ENCODE assay signal across 17 cellular contexts in the genomic region with DNA sequence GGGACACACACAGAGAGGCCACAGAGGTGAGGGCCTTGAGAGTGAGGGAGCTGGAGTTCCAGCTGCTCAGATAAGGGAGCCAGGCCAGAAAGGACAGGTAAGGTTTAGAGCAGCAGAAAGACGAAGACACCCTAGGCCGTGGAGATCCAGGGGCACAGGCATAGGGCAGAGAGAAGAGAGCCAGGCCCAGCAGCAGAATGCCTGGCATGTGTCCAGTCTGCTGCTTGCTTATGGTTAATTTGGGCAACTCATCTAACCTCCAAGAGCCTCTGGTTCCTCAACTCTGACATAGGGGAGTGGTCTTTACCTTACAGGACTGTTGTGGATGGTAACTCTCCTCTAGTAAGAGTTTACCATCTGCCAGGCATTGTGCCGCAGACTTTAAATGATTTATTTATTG. TPM values are rescaled to one million over a fixed set of nuclear protein-coding genes. Genes with fewer than 3 reads are reported as not detected.
DNase-seq lines count a peak whose midpoint lies in the region; ATAC-seq and TF ChIP-seq lines count a peak whose summit lies in the region.
"Had no signal": no experiment of that assay in that cellular context is flagged by ENCODE, and none has a peak within 500 bp of the region (broad histone marks: within the 10 kb centered on the region; RNA-seq: fewer than 3 reads in every experiment).

No MANE protein-coding gene starts in this region.

- DNase-seq in activated CD8-positive, alpha-beta memory T cell treated with anti-CD3 and anti-CD28 coated beads for 24 hours = peak; percentile 51
- no peak for DNase-seq in activated CD8-positive, alpha-beta memory T cell treated with anti-CD3 and anti-CD28 coated beads, Interleukin-2, amount 50 U/mL, for 4 hours
- DNase-seq in CD14-positive monocyte (ENCODE audit: low spot score) (no peak), HCEC 1CT (no peak), glutamatergic neuron (no peak)
- no peak for DNase-seq in naive thymus-derived CD8-positive, alpha-beta T cell
- no peak for DNase-seq in activated T-helper 2 cell treated with anti-CD3 and anti-CD28 coated beads, Interferon-gamma antibody, Interleukin-2, Interleukin-4, amounts not matched to agents 10 μg/mL and 5 μg/mL and 100 μg/mL, durations not matched to agents 14 hours and 24 hours and 36 hours (ENCODE audit: low spot score)
- DNase-seq: activated T-cell treated with anti-CD3 and anti-CD28 coated beads, Interleukin-2, amount 50 U/mL, for 4 hours; DMS 273 treated with DMSO at 0.1 percent for 48 hours; GF-D8; H7; NCI-H510A; stimulated activated CD4-positive, alpha-beta T cell treated with anti-CD3 and anti-CD28 coated beads, Interleukin-12 subunit alpha, Interleukin-12 subunit beta, amount 100 ng/mL, for 4 hours; T-helper 2 cell had no signal

- H3K4me1 Mint-ChIP-seq in CD14-positive monocyte (peaks cover 55% of the 10 kb centered on the region), glutamatergic neuron (ENCODE audit: low read depth, unreplicated experiment) (no peaks in the 10 kb centered on the region)
- peaks cover 88% of the 10 kb centered on the region for H3K4me1 Mint-ChIP-seq in activated naive CD8-positive, alpha-beta T cell (ENCODE audit: low read depth)
- H3K4me1 Mint-ChIP-seq in naive thymus-derived CD8-positive, alpha-beta T cell = peaks cover 54 to 92% (median 88%) of the 10 kb centered on the region in 4 donors
- H3K4me1 Mint-ChIP-seq in activated T-helper 2 cell treated with anti-CD3 and anti-CD28 coated beads, Interferon-gamma antibody, Interleukin-2, Interleukin-4, amounts not matched to agents 10 μg/mL and 5 μg/mL and 100 μg/mL, durations not matched to agents 14 hours and 24 hours and 36 hours (ENCODE audit: low read depth) = peaks cover 62% of the 10 kb centered on the region

- no peak for ATAC-seq in naive thymus-derived CD8-positive, alpha-beta T cell
- ATAC-seq: A549; activated T-cell treated with anti-CD3 and anti-CD28 coated beads, Interleukin-2, amount 50 U/mL, for 4 hours; gastroesophageal sphincter had no signal

- peak overlapping the region in 4 of 7 donors; percentile 3 to 85 (median 61) for H3K27ac Mint-ChIP-seq in CD14-positive monocyte
- peak overlapping the region; percentile 97 for H3K27ac Mint-ChIP-seq in activated naive CD8-positive, alpha-beta T cell
- H3K27ac Mint-ChIP-seq in naive thymus-derived CD8-positive, alpha-beta T cell = peak overlapping the region; percentile 93 to 99 (median 97)
- H3K27ac Mint-ChIP-seq in activated T-helper 2 cell treated with anti-CD3 and anti-CD28 coated beads, Interferon-gamma antibody, Interleukin-2, Interleukin-4, amounts not matched to agents 10 μg/mL and 5 μg/mL and 100 μg/mL, durations not matched to agents 14 hours and 24 hours and 36 hours = no peak overlapping the region
- H3K27ac Mint-ChIP-seq in glutamatergic neuron (ENCODE audit: unreplicated experiment) = no peak overlapping the region

- H3K9me3 Mint-ChIP-seq in CD14-positive monocyte (peaks cover 0 to 3% (median 2%) of the 10 kb centered on the region in 7 donors), glutamatergic neuron (ENCODE audit: unreplicated experiment) (no peaks in the 10 kb centered on the region)
- H3K9me3 Mint-ChIP-seq in activated naive CD8-positive, alpha-beta T cell (ENCODE audit: low read depth) = peaks cover 14% of the 10 kb centered on the region
- H3K9me3 Mint-ChIP-seq in naive thymus-derived CD8-positive, alpha-beta T cell = peaks cover 0 to 9% (median 0%) of the 10 kb centered on the region in 9 donors
- H3K9me3 Mint-ChIP-seq in activated T-helper 2 cell treated with anti-CD3 and anti-CD28 coated beads, Interferon-gamma antibody, Interleukin-2, Interleukin-4, amounts not matched to agents 10 μg/mL and 5 μg/mL and 100 μg/mL, durations not matched to agents 14 hours and 24 hours and 36 hours = peaks cover 11% of the 10 kb centered on the region

- H3K36me3 Mint-ChIP-seq in CD14-positive monocyte (peaks cover 2 to 3% of the 10 kb centered on the region in 2 donors), glutamatergic neuron (ENCODE audit: unreplicated experiment) (no peaks in the 10 kb centered on the region)
- H3K36me3 Mint-ChIP-seq in activated naive CD8-positive, alpha-beta T cell = peaks cover 16% of the 10 kb centered on the region
- peaks cover 0 to 4% (median 0%) of the 10 kb centered on the region in 3 donors for H3K36me3 Mint-ChIP-seq in naive thymus-derived CD8-positive, alpha-beta T cell
- H3K36me3 Mint-ChIP-seq in activated T-helper 2 cell treated with anti-CD3 and anti-CD28 coated beads, Interferon-gamma antibody, Interleukin-2, Interleukin-4, amounts not matched to agents 10 μg/mL and 5 μg/mL and 100 μg/mL, durations not matched to agents 14 hours and 24 hours and 36 hours (ENCODE audit: low read depth) = peaks cover 17% of the 10 kb centered on the region

- intact Hi-C loops in CD14-positive monocyte (cut with micrococcal nuclease) = no loop called here
- intact Hi-C loops in activated T-helper 2 cell treated with anti-CD3 and anti-CD28 coated beads, Interferon-gamma antibody, Interleukin-2, Interleukin-4, amounts not matched to agents 10 μg/mL and 5 μg/mL and 100 μg/mL, durations not matched to agents 14 hours and 24 hours and 36 hours (cut with micrococcal nuclease) = no loop called here

- no peak for TF ChIP-seq CTCF in CD14-positive monocyte (IDR thresholded peaks at IDR 0.05)
- no peak for TF ChIP-seq CTCF in glutamatergic neuron (IDR thresholded peaks at IDR 0.05; ENCODE audit: partially characterized antibody, unreplicated experiment)

- H3K4me3 Mint-ChIP-seq in CD14-positive monocyte (no peak overlapping the region), glutamatergic neuron (ENCODE audit: unreplicated experiment) (no peak overlapping the region)
- no peak overlapping the region for H3K4me3 Mint-ChIP-seq in activated naive CD8-positive, alpha-beta T cell
- H3K4me3 Mint-ChIP-seq in naive thymus-derived CD8-positive, alpha-beta T cell = peak overlapping the region in 7 of 10 donors; percentile 15 to 72 (median 44)
- H3K4me3 Mint-ChIP-seq in activated T-helper 2 cell treated with anti-CD3 and anti-CD28 coated beads, Interferon-gamma antibody, Interleukin-2, Interleukin-4, amounts not matched to agents 10 μg/mL and 5 μg/mL and 100 μg/mL, durations not matched to agents 14 hours and 24 hours and 36 hours (ENCODE audit: low read depth) = no peak overlapping the region
- H3K4me3 Mint-ChIP-seq: activated T-cell treated with anti-CD3 and anti-CD28 coated beads, Interleukin-2, amount 50 U/mL, for 4 hours had no signal

- H3K27me3 Mint-ChIP-seq in CD14-positive monocyte (ENCODE audit: low read depth in 3 of 3) (peaks cover 0 to 10% (median 0%) of the 10 kb centered on the region in 3 donors), glutamatergic neuron (ENCODE audit: unreplicated experiment) (peaks cover 3% of the 10 kb centered on the region)
- H3K27me3 Mint-ChIP-seq in activated naive CD8-positive, alpha-beta T cell = no peaks in the 10 kb centered on the region
- no peaks in the 10 kb centered on the region for H3K27me3 Mint-ChIP-seq in naive thymus-derived CD8-positive, alpha-beta T cell
- H3K27me3 Mint-ChIP-seq in activated T-helper 2 cell treated with anti-CD3 and anti-CD28 coated beads, Interferon-gamma antibody, Interleukin-2, Interleukin-4, amounts not matched to agents 10 μg/mL and 5 μg/mL and 100 μg/mL, durations not matched to agents 14 hours and 24 hours and 36 hours (ENCODE audit: low read depth) = no peaks in the 10 kb centered on the region

- POLR2A ChIA-PET in naive thymus-derived CD8-positive, alpha-beta T cell (lab: Charles Lee) = interaction anchor here (0.8 to 16.6 kb wide), 4 partner anchors 10 to 36 kb away, joined by 3 to 491 read pairs (median 16); a partner anchor contains a TSS

RNA-seq across cellular contexts. Expression of a gene that starts 35.9 kb away (rescaled TPM):
- polyA plus RNA-seq in CD14-positive monocyte = 1 to 10 TPM; 1.5 to 2.5 TPM
- total RNA-seq in naive thymus-derived CD8-positive, alpha-beta T cell = 10 to 100 TPM; 10.8 to 12.8 TPM
- 1 to 10 TPM; 3.8 to 6.9 (median 4.5) TPM for polyA plus RNA-seq in naive thymus-derived CD8-positive, alpha-beta T cell
- total RNA-seq in activated T-helper 2 cell treated with anti-CD3 and anti-CD28 coated beads, Interferon-gamma antibody, Interleukin-2, Interleukin-4, amounts not matched to agents 10 μg/mL and 5 μg/mL and 100 μg/mL, durations not matched to agents 14 hours and 24 hours and 36 hours = 3.3 and 4.5 TPM in 2 replicates
- total RNA-seq in glutamatergic neuron (ENCODE audit: unreplicated experiment) = 3.1 TPM

Comparison
In these comparisons a context has a peak if more than half of its experiments do, and no peak if none do; other contexts are left out.
1. H3K27ac Mint-ChIP-seq: peak in CD14-positive monocyte (4 of 7), activated naive CD8-positive, alpha-beta T cell (single experiment) and naive thymus-derived CD8-positive, alpha-beta T cell (10 of 10); none in activated T-helper 2 cell treated with anti-CD3 and anti-CD28 coated beads, Interferon-gamma antibody, Interleukin-2, Interleukin-4, amounts not matched to agents 10 μg/mL and 5 μg/mL and 100 μg/mL, durations not matched to agents 14 hours and 24 hours and 36 hours (single experiment) and glutamatergic neuron (single experiment).
2. H3K4me3 Mint-ChIP-seq: peak in naive thymus-derived CD8-positive, alpha-beta T cell (7 of 10); none in CD14-positive monocyte (0 of 2), activated naive CD8-positive, alpha-beta T cell (single experiment), activated T-helper 2 cell treated with anti-CD3 and anti-CD28 coated beads, Interferon-gamma antibody, Interleukin-2, Interleukin-4, amounts not matched to agents 10 μg/mL and 5 μg/mL and 100 μg/mL, durations not matched to agents 14 hours and 24 hours and 36 hours (single experiment) and glutamatergic neuron (single experiment).